In the genomic region with DNA sequence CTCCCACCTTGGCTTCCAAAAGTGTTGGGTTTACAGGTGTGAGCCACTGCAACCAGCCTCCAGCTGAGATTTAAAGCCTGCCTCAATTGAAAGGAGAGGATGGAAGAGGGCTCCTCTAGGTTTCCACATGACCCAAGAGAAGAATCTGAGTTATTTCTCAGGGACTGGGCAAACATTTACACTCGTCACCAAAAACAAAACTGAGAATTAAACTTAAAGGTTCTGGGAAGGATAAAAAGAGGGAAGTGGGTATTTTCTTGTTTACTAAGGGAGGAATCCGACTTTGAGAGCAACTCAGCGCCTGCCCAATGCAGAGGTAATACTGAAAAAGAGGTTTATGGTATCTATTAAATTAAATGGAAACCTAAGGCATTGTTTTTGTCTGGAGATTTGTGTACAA, we compare ENCODE assay signal across 29 cellular contexts. TPM values are rescaled to one million over a fixed set of nuclear protein-coding genes. Genes with fewer than 3 reads are reported as not detected.
"Had no signal": no experiment of that assay in that cellular context is flagged by ENCODE, and none has a peak within 500 bp of the region (broad histone marks: within the 10 kb centered on the region; RNA-seq: fewer than 3 reads in every experiment).

No MANE protein-coding gene starts in this region.

- H3K27ac ChIP-seq: breast epithelium, left lung, neutrophil, parathyroid adenoma, stomach, suprapubic skin, tibial nerve had no signal

- H3K27me3 ChIP-seq: breast epithelium had no signal

- DNase-seq: activated CD4-positive, alpha-beta T cell treated with anti-CD3 and anti-CD28 coated beads, Interleukin-2, amount 50 U/mL, for 48 hours; activated CD8-positive, alpha-beta memory T cell treated with anti-CD3 and anti-CD28 coated beads, Interleukin-2, amount 50 U/mL, for 48 hours; activated naive CD4-positive, alpha-beta T cell; activated naive CD8-positive, alpha-beta T cell treated with anti-CD3 and anti-CD28 coated beads, Interleukin-2, amount 10 ng/mL, durations not matched to agents 7 days and 5 days; activated T-cell treated with anti-CD3 and anti-CD28 coated beads, Interleukin-2, amount 50 U/mL, for 4 hours; amniotic stem cell; effector memory CD4-positive, alpha-beta T cell; foreskin melanocyte; left lung; right cardiac atrium; stimulated activated CD4-positive, alpha-beta T cell treated with anti-CD3 and anti-CD28 coated beads, Interleukin-1b, Interleukin-23, amount 100 ng/mL, for 48 hours; stomach had no signal

- H3K9me3 Mint-ChIP-seq: activated naive CD8-positive, alpha-beta T cell treated with anti-CD3 and anti-CD28 coated beads, Interleukin-2, amount 10 ng/mL, durations not matched to agents 7 days and 5 days; activated T-cell treated with anti-CD3 and anti-CD28 coated beads, Interleukin-2, amount 50 U/mL, for 4 hours; activated T-helper 2 cell treated with anti-CD3 and anti-CD28 coated beads, Interferon-gamma antibody, Interleukin-2, Interleukin-4, amounts not matched to agents 10 μg/mL and 5 μg/mL and 100 μg/mL, durations not matched to agents 14 hours and 24 hours and 36 hours; central memory CD8-positive, alpha-beta T cell; mesothelial cell of epicardium; nephron had no signal

- ATAC-seq: activated T-cell treated with anti-CD3 and anti-CD28 coated beads, Interleukin-2, amount 50 U/mL, for 4 hours; left lung; right cardiac atrium had no signal

- H3K36me3 ChIP-seq: breast epithelium, left lung, neutrophil, stomach, suprapubic skin, tibial nerve had no signal

- H3K9ac ChIP-seq: parathyroid adenoma had no signal

- H3K79me2 ChIP-seq: parathyroid adenoma had no signal

- H3K4me3 Mint-ChIP-seq: activated naive CD8-positive, alpha-beta T cell treated with anti-CD3 and anti-CD28 coated beads, Interleukin-2, amount 10 ng/mL, durations not matched to agents 7 days and 5 days; activated T-cell treated with anti-CD3 and anti-CD28 coated beads, Interleukin-2, amount 50 U/mL, for 4 hours; central memory CD8-positive, alpha-beta T cell; mesothelial cell of epicardium; nephron had no signal

- H2AFZ ChIP-seq: parathyroid adenoma had no signal

- H3K36me3 Mint-ChIP-seq: mesothelial cell of epicardium had no signal

- H3K9me3 ChIP-seq: breast epithelium, left lung, neutrophil, stomach, suprapubic skin, tibial nerve had no signal

- FAIRE-seq: colon had no signal

- H3K4me1 ChIP-seq: breast epithelium, parathyroid adenoma, suprapubic skin had no signal

- H3K27ac Mint-ChIP-seq: activated naive CD8-positive, alpha-beta T cell treated with anti-CD3 and anti-CD28 coated beads, Interleukin-2, amount 10 ng/mL, durations not matched to agents 7 days and 5 days; activated T-helper 2 cell treated with anti-CD3 and anti-CD28 coated beads, Interferon-gamma antibody, Interleukin-2, Interleukin-4, amounts not matched to agents 10 μg/mL and 5 μg/mL and 100 μg/mL, durations not matched to agents 14 hours and 24 hours and 36 hours; mesothelial cell of epicardium had no signal

- H3K4me3 ChIP-seq: breast epithelium, left lung, lung, stomach, suprapubic skin, tibial nerve had no signal

RNA-seq across cellular contexts. Expression of gene HOXB1, which starts 13.3 kb away (rescaled TPM):
- total RNA-seq: activated CD8-positive, alpha-beta memory T cell treated with anti-CD3 and anti-CD28 coated beads for 36 hours; activated naive CD8-positive, alpha-beta T cell treated with anti-CD3 and anti-CD28 coated beads, Interleukin-2, amount 10 ng/mL, durations not matched to agents 7 days and 5 days; activated T-cell treated with anti-CD3 and anti-CD28 coated beads, Interleukin-2, amount 50 U/mL, for 4 hours; activated T-helper 2 cell treated with anti-CD3 and anti-CD28 coated beads, Interferon-gamma antibody, Interleukin-2, Interleukin-4, amounts not matched to agents 10 μg/mL and 5 μg/mL and 100 μg/mL, durations not matched to agents 14 hours and 24 hours and 36 hours; breast epithelium; dermis microvascular lymphatic vessel endothelial cell; kidney epithelial cell; left lung; lung; pulmonary artery endothelial cell; right cardiac atrium; skeletal muscle tissue; stomach; suprapubic skin; tibial nerve; urinary bladder had no signal
- polyA plus RNA-seq: lung, right cardiac atrium, urinary bladder had no signal
